Comparison of ENCODE assay signal across 19 cellular contexts in the genomic region with DNA sequence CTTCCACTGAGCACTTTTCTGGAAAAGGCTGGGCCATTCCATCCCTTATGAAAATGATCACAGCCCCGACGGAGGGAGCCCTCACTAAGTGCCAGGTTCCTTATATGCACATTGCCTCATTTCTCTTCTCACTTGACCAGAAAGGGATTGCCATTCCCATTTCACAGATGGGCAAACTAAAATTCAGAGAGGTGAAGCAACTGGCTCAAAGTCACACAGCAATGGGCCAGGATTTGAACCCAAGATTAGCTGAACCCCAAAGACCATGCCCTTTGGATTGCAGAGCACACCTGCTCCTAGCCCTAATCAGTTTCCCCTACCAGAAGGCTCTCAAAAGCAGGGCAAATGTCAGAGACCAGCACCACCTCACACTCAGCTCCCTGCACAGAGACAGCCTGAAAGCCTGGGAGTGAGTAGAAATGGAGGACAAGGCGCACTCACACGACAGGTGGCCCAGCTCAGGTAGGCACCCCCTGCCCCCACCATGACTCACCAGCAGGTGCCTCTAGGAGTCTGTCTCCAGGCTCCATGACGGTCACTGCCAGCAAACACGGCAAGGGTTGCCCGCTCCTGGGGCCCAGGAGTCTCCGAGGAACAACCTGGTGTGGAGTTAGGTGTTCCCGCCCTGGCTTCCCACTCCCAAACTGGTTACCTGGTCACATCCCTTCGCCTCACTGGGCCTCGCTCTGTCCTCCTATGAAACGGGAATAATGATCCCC. TPM values are rescaled to one million over a fixed set of nuclear protein-coding genes. Genes with fewer than 3 reads are reported as not detected.
DNase-seq lines count a peak whose midpoint lies in the region; ATAC-seq, FAIRE-seq and TF ChIP-seq lines count a peak whose summit lies in the region.
"Had no signal": no experiment of that assay in that cellular context is flagged by ENCODE, and none has a peak within 500 bp of the region (broad histone marks: within the 10 kb centered on the region; RNA-seq: fewer than 3 reads in every experiment).

No MANE protein-coding gene starts in this region.

- peak; percentile 94 for FAIRE-seq in bronchial epithelial cell (lab: Jason Lieb, UNC)
- FAIRE-seq: H54 had no signal

- H3K36me3 Mint-ChIP-seq in type B pancreatic cell, result no peaks in the 10 kb centered on the region
- no peaks in the 10 kb centered on the region for H3K36me3 Mint-ChIP-seq in activated CD8-positive, alpha-beta T cell treated with anti-CD3 and anti-CD28 coated beads for 36 hours (ENCODE audit: low read depth)
- H3K36me3 Mint-ChIP-seq: activated CD8-positive, alpha-beta memory T cell treated with anti-CD3 and anti-CD28 coated beads, Interleukin-2, amount 10 ng/mL, durations not matched to agents 7 days and 5 days; naive B cell; stimulated activated naive B cell treated with anti-CD40 and anti-IgM and Interleukin-4, amounts not matched to agents 10 μg/mL and 1 μg/mL and 100 μg/mL, for 72 hours had no signal

- POLR2A ChIA-PET in activated CD8-positive, alpha-beta T cell treated with anti-CD3 and anti-CD28 coated beads for 36 hours (lab: Charles Lee), result interaction anchor here (1.0 kb wide), 1 partner anchor 14 kb away, joined by 4 read pairs; no protein-coding TSS in a partner anchor
- POLR2A ChIA-PET in HEK293T (lab: Yijun Ruan, JAX), result no interaction called here

- H3K27me3 ChIP-seq in right atrium auricular region, result no peaks in the 10 kb centered on the region
- peaks cover 2% of the 10 kb centered on the region for H3K27me3 ChIP-seq in bronchial epithelial cell (ENCODE audit: control insufficient read depth, insufficient read depth, low read length)
- H3K27me3 ChIP-seq in muscle layer of duodenum (ENCODE audit: low read depth, low read length), result no peaks in the 10 kb centered on the region
- H3K27me3 ChIP-seq: heart right ventricle had no signal

- H3K27ac Mint-ChIP-seq in type B pancreatic cell, result peak overlapping the region; percentile 46
- no peak overlapping the region for H3K27ac Mint-ChIP-seq in activated CD8-positive, alpha-beta T cell treated with anti-CD3 and anti-CD28 coated beads for 36 hours
- H3K27ac Mint-ChIP-seq: activated B cell treated with CpG ODN at 0.5 μM for 24 hours; activated CD8-positive, alpha-beta memory T cell treated with anti-CD3 and anti-CD28 coated beads, Interleukin-2, amount 10 ng/mL, durations not matched to agents 7 days and 5 days; activated naive CD4-positive, alpha-beta T cell treated with anti-CD3 and anti-CD28 coated beads for 36 hours; stimulated activated naive B cell treated with anti-CD40 and anti-IgM and Interleukin-4, amounts not matched to agents 10 μg/mL and 1 μg/mL and 100 μg/mL, for 72 hours had no signal

- ATAC-seq in Right ventricle myocardium inferior, result no peak
- no peak for ATAC-seq in activated CD8-positive, alpha-beta T cell treated with anti-CD3 and anti-CD28 coated beads for 36 hours
- ATAC-seq: activated CD8-positive, alpha-beta memory T cell treated with anti-CD3 and anti-CD28 coated beads, Interleukin-2, amount 10 ng/mL, durations not matched to agents 7 days and 5 days; heart right ventricle; stimulated activated naive B cell treated with anti-CD40 and anti-IgM and Interleukin-4, amounts not matched to agents 10 μg/mL and 1 μg/mL and 100 μg/mL, for 72 hours had no signal

- CTCF ChIA-PET in activated CD8-positive, alpha-beta T cell treated with anti-CD3 and anti-CD28 coated beads for 36 hours (lab: Charles Lee), result interaction anchor here (2.1 kb wide), 1 partner anchor 85 kb away, joined by 8 read pairs; no protein-coding TSS in a partner anchor
- CTCF ChIA-PET in HEK293T (lab: Yijun Ruan, JAX), result interaction anchor here (1.8 kb wide), 1 partner anchor 85 kb away, joined by 6 read pairs; no protein-coding TSS in a partner anchor

- peaks cover 0 to 49% of the 10 kb centered on the region in 2 donors for H3K4me1 ChIP-seq in right atrium auricular region
- H3K4me1 ChIP-seq in muscle layer of duodenum (ENCODE audit: control insufficient read depth in 1 of 2, insufficient read depth in 2 of 2, low read length in 2 of 2), result peaks cover 0 to 85% of the 10 kb centered on the region in 2 donors

- H3K27ac ChIP-seq in right atrium auricular region, result no peak overlapping the region
- H3K27ac ChIP-seq in muscle layer of duodenum (ENCODE audit: low read length), result peak overlapping the region; percentile 74
- H3K27ac ChIP-seq: epithelial cell of prostate had no signal

- DNase-seq in Right ventricle myocardium inferior (ENCODE audit: missing footprints) (peak; percentile 37), right atrium auricular region (ENCODE audit: low spot score) (no peak), bronchial epithelial cell (ENCODE audit: low read depth) (no peak), type B pancreatic cell (ENCODE audit: extremely low spot score, unreplicated experiment) (no peak), RPMI8226 (no peak), HEK293T (ENCODE audit: extremely low spot score) (no peak)
- DNase-seq in activated CD8-positive, alpha-beta T cell treated with anti-CD3 and anti-CD28 coated beads for 36 hours, result no peak
- DNase-seq: activated B cell treated with CpG ODN at 0.5 μM for 24 hours; activated CD8-positive, alpha-beta memory T cell treated with anti-CD3 and anti-CD28 coated beads, Interleukin-2, amount 10 ng/mL, durations not matched to agents 7 days and 5 days; activated naive CD4-positive, alpha-beta T cell treated with anti-CD3 and anti-CD28 coated beads for 36 hours; central memory CD4-positive, alpha-beta T cell; heart right ventricle; Karpas-422; naive B cell; NCI-H2081 treated with DMSO at 0.1 percent for 48 hours; stimulated activated naive B cell treated with anti-CD40 and anti-IgM and Interleukin-4, amounts not matched to agents 10 μg/mL and 1 μg/mL and 100 μg/mL, for 72 hours had no signal

- no peak overlapping the region for H3K4me3 Mint-ChIP-seq in type B pancreatic cell
- no peak overlapping the region for H3K4me3 Mint-ChIP-seq in activated CD8-positive, alpha-beta T cell treated with anti-CD3 and anti-CD28 coated beads for 36 hours
- H3K4me3 Mint-ChIP-seq: activated B cell treated with CpG ODN at 0.5 μM for 24 hours; activated CD8-positive, alpha-beta memory T cell treated with anti-CD3 and anti-CD28 coated beads, Interleukin-2, amount 10 ng/mL, durations not matched to agents 7 days and 5 days; activated naive CD4-positive, alpha-beta T cell treated with anti-CD3 and anti-CD28 coated beads for 36 hours; stimulated activated naive B cell treated with anti-CD40 and anti-IgM and Interleukin-4, amounts not matched to agents 10 μg/mL and 1 μg/mL and 100 μg/mL, for 72 hours had no signal

- TF ChIP-seq CTCF in right atrium auricular region (IDR thresholded peaks at IDR 0.05) (no peak), bronchial epithelial cell (IDR thresholded peaks at IDR 0.05; ENCODE audit: insufficient read depth, low read length, severe bottlenecking) (no peak), type B pancreatic cell (conservative IDR thresholded peaks at IDR 0.05) (no peak)
- no peak for TF ChIP-seq CTCF in activated CD8-positive, alpha-beta T cell treated with anti-CD3 and anti-CD28 coated beads for 36 hours (IDR thresholded peaks at IDR 0.05)

- no peaks in the 10 kb centered on the region for H3K9me3 ChIP-seq in right atrium auricular region
- H3K9me3 ChIP-seq in muscle layer of duodenum (ENCODE audit: control insufficient read depth in 1 of 2, low read length in 2 of 2), result no peaks in the 10 kb centered on the region
- H3K9me3 ChIP-seq: heart right ventricle had no signal

- H3K27me3 Mint-ChIP-seq in type B pancreatic cell, result no peaks in the 10 kb centered on the region
- peaks cover 16% of the 10 kb centered on the region for H3K27me3 Mint-ChIP-seq in activated CD8-positive, alpha-beta T cell treated with anti-CD3 and anti-CD28 coated beads for 36 hours

- H3K4me3 ChIP-seq in right atrium auricular region, result no peak overlapping the region
- no peak overlapping the region for H3K4me3 ChIP-seq in bronchial epithelial cell (ENCODE audit: low read depth, low read length)
- H3K4me3 ChIP-seq in muscle layer of duodenum (ENCODE audit: low read depth in 1 of 2, low read length in 2 of 2), result peak overlapping the region in 1 of 2 donors; percentile 11
- H3K4me3 ChIP-seq: heart right ventricle had no signal

- no peaks in the 10 kb centered on the region for H3K36me3 ChIP-seq in right atrium auricular region
- H3K36me3 ChIP-seq in bronchial epithelial cell (ENCODE audit: control insufficient read depth, insufficient read depth, low read length), result no peaks in the 10 kb centered on the region
- H3K36me3 ChIP-seq in muscle layer of duodenum (ENCODE audit: control insufficient read depth in 1 of 2, insufficient read depth in 2 of 2, low read length in 2 of 2), result no peaks in the 10 kb centered on the region
- H3K36me3 ChIP-seq: heart right ventricle had no signal

- peaks cover 30% of the 10 kb centered on the region for H3K4me1 Mint-ChIP-seq in type B pancreatic cell (ENCODE audit: unreplicated experiment)
- H3K4me1 Mint-ChIP-seq in activated CD8-positive, alpha-beta T cell treated with anti-CD3 and anti-CD28 coated beads for 36 hours (ENCODE audit: low read depth), result no peaks in the 10 kb centered on the region
- H3K4me1 Mint-ChIP-seq: activated CD8-positive, alpha-beta memory T cell treated with anti-CD3 and anti-CD28 coated beads, Interleukin-2, amount 10 ng/mL, durations not matched to agents 7 days and 5 days had no signal

- no peaks in the 10 kb centered on the region for H3K9me3 Mint-ChIP-seq in type B pancreatic cell
- no peaks in the 10 kb centered on the region for H3K9me3 Mint-ChIP-seq in activated CD8-positive, alpha-beta T cell treated with anti-CD3 and anti-CD28 coated beads for 36 hours
- H3K9me3 Mint-ChIP-seq: activated B cell treated with CpG ODN at 0.5 μM for 24 hours; activated naive CD4-positive, alpha-beta T cell treated with anti-CD3 and anti-CD28 coated beads for 36 hours; stimulated activated naive B cell treated with anti-CD40 and anti-IgM and Interleukin-4, amounts not matched to agents 10 μg/mL and 1 μg/mL and 100 μg/mL, for 72 hours had no signal

- intact Hi-C loops in Right ventricle myocardium inferior (cut with DNase I), result loop anchor here (5.0 kb wide), 1 partner anchor 35 kb away; no protein-coding TSS in a partner anchor
- intact Hi-C loops in activated CD8-positive, alpha-beta T cell treated with anti-CD3 and anti-CD28 coated beads for 36 hours (cut with micrococcal nuclease), result no loop called here

TF ChIP-seq in HEK293T, 16 proteins besides CTCF, POLR2A, EP300 and RAD21 (continues in another document):
- no peak for TF ChIP-seq FOXK2 (IDR thresholded peaks at IDR 0.05)
- no peak for TF ChIP-seq ZNF384 (IDR thresholded peaks at IDR 0.05)
- TF ChIP-seq ARNT (IDR thresholded peaks at IDR 0.05), result no peak
- no peak for TF ChIP-seq L3MBTL2 (conservative IDR thresholded peaks at IDR 0.05)
- no peak for TF ChIP-seq TARDBP (IDR thresholded peaks at IDR 0.05)
- no peak for TF ChIP-seq SP1 (IDR thresholded peaks at IDR 0.05)
- TF ChIP-seq SUZ12 (IDR thresholded peaks at IDR 0.05), result no peak
- no peak for TF ChIP-seq ELF4 (IDR thresholded peaks at IDR 0.05)
- TF ChIP-seq FOXM1 (IDR thresholded peaks at IDR 0.05; ENCODE audit: borderline replicate concordance), result no peak

RNA-seq across cellular contexts. Expression of a gene that starts 21.7 kb away (rescaled TPM):
- 28.5 TPM for total RNA-seq in Right ventricle myocardium inferior
- 10 to 100 TPM; 15.9 to 43.8 TPM for total RNA-seq in right atrium auricular region
- total RNA-seq in bronchial epithelial cell, result 2.4 and 4.7 TPM in 2 replicates
- total RNA-seq in type B pancreatic cell (ENCODE audit: low replicate concordance), result 46.7 and 54.2 TPM in 2 replicates
- total RNA-seq in activated CD8-positive, alpha-beta T cell treated with anti-CD3 and anti-CD28 coated beads for 36 hours, result under 1 TPM; 0.04 to 0.14 TPM
- total RNA-seq: activated CD8-positive, alpha-beta memory T cell treated with anti-CD3 and anti-CD28 coated beads, Interleukin-2, amount 10 ng/mL, durations not matched to agents 7 days and 5 days had no signal
